In genomic region chr3:4633078-4634004, GRCh38 we compare ENCODE assay signal across 8 cellular contexts.
DNase-seq lines count a peak whose midpoint lies in the region; ATAC-seq, FAIRE-seq and TF ChIP-seq lines count a peak whose summit lies in the region.

No MANE protein-coding gene starts in this region.

- no peak overlapping the region for H2AFZ ChIP-seq in GM12878 (ENCODE audit: control insufficient read depth, low read depth, low read length)

- peak overlapping the region in 5 of 8 donors; percentile 39 to 67 (median 55) for H3K27ac Mint-ChIP-seq in CD8-positive, alpha-beta memory T cell
- H3K27ac Mint-ChIP-seq in stimulated activated effector memory CD8-positive, alpha-beta T cell treated with anti-CD3 and anti-CD28 coated beads, Interleukin-12 subunit alpha, Interleukin-12 subunit beta, amount 100 ng/mL, for 72 hours, result no peak overlapping the region

- peak; percentile 83 for ATAC-seq in GM18867 (IDR thresholded peaks at IDR 0.05; ENCODE audit: unreplicated experiment)
- ATAC-seq in HG03342 (IDR thresholded peaks at IDR 0.05; ENCODE audit: unreplicated experiment), result peak; percentile 79
- ATAC-seq in GM12878, result peak; percentile 86
- peak; percentile 63 for ATAC-seq in stimulated activated effector memory CD8-positive, alpha-beta T cell treated with anti-CD3 and anti-CD28 coated beads, Interleukin-12 subunit alpha, Interleukin-12 subunit beta, amount 100 ng/mL, for 72 hours

- TF ChIP-seq CTCF in GM12878 (IDR thresholded peaks at IDR 0.05 in 2 of 3, conservative IDR thresholded peaks at IDR 0.05 in 1 of 3; ENCODE audit: control insufficient read depth in 2 of 3, extremely low read depth in 1 of 3, insufficient read depth in 1 of 3, low read depth in 3 of 3, low read length in 3 of 3), result peak; percentile 75 to 81 (median 77)

- CTCF ChIA-PET in CD8-positive, alpha-beta memory T cell (lab: Charles Lee), result interaction anchor here (0.7 to 5.1 kb wide), 30 partner anchors 9 to 317 kb away, joined by 3 to 64 read pairs (median 4); partner anchors contain the start of gene ITPR1
- CTCF ChIA-PET in GM12878 (lab: Yijun Ruan, JAX), result interaction anchor here (0.7 to 9.9 kb wide), 64 partner anchors 8 to 445 kb away, joined by 3 to 226 read pairs (median 4); partner anchors contain the start of gene ITPR1

- 55% methylated on average over 10 of the region's 10 CpGs for WGBS in GM12878 (ENCODE audit: insufficient coverage, insufficient replicate concordance, low lambda C conversion rate, missing lambda C conversion rate)
- WGBS in iPS DF 6.9 (ENCODE audit: insufficient coverage, insufficient read length), result no CpG with 5 or more reads among the region's 10 CpGs

- no peaks in the 10 kb centered on the region for H3K9me3 ChIP-seq in CD8-positive, alpha-beta memory T cell (ENCODE audit: low read length)
- H3K9me3 ChIP-seq in GM12878 (replicated peaks; ENCODE audit: control insufficient read depth, insufficient read depth, low read length), result no peaks in the 10 kb centered on the region
- H3K9me3 ChIP-seq in iPS DF 6.9 (ENCODE audit: control insufficient read depth, insufficient read depth, low read length), result no peaks in the 10 kb centered on the region

- H3K4me3 Mint-ChIP-seq in CD8-positive, alpha-beta memory T cell, result no peak overlapping the region
- H3K4me3 Mint-ChIP-seq in stimulated activated effector memory CD8-positive, alpha-beta T cell treated with anti-CD3 and anti-CD28 coated beads, Interleukin-12 subunit alpha, Interleukin-12 subunit beta, amount 100 ng/mL, for 72 hours, result no peak overlapping the region

- no peak for TF ChIP-seq POLR2A in GM12878 (IDR thresholded peaks at IDR 0.05; ENCODE audit: low read depth, low read length)

- H3K27me3 ChIP-seq in CD8-positive, alpha-beta memory T cell (ENCODE audit: insufficient read depth, low read length, poor library complexity, severe bottlenecking), result no peaks in the 10 kb centered on the region
- H3K27me3 ChIP-seq in GM12878 (replicated peaks in 1 of 2; ENCODE audit: control insufficient read depth in 2 of 2, insufficient read depth in 2 of 2, low read length in 1 of 2) (no peaks in the 10 kb centered on the region), iPS DF 6.9 (ENCODE audit: control insufficient read depth, insufficient read depth, low read length) (no peaks in the 10 kb centered on the region)

- no peaks in the 10 kb centered on the region for H3K27me3 Mint-ChIP-seq in CD8-positive, alpha-beta memory T cell

- H3K4me3 ChIP-seq in CD8-positive, alpha-beta memory T cell (ENCODE audit: low read length), result no peak overlapping the region
- H3K4me3 ChIP-seq in GM12878 (no peak overlapping the region), iPS DF 6.9 (ENCODE audit: low read length) (no peak overlapping the region)

- in situ Hi-C loops in GM12878 (cut with MboI), result no loop called here

- H3K4me1 Mint-ChIP-seq in CD8-positive, alpha-beta memory T cell, result peaks cover 5 to 7% (median 7%) of the 10 kb centered on the region in 3 donors
- H3K4me1 Mint-ChIP-seq in stimulated activated effector memory CD8-positive, alpha-beta T cell treated with anti-CD3 and anti-CD28 coated beads, Interleukin-12 subunit alpha, Interleukin-12 subunit beta, amount 100 ng/mL, for 72 hours, result peaks cover 8% of the 10 kb centered on the region

- intact Hi-C loops in GM12878 (cut with micrococcal nuclease; ENCODE audit: unreplicated experiment), result loop anchor here (1.0 to 5.0 kb wide), 3 partner anchors 126 to 282 kb away; partner anchors contain the start of gene ITPR1

- H3K79me2 ChIP-seq in GM12878 (ENCODE audit: control insufficient read depth, insufficient read depth, low read length), result no peaks in the 10 kb centered on the region

- BruUV-seq in GM12878 (replicated peaks; lab: Mats Ljungman, UMichigan), result no TSS peak

- H4K20me1 ChIP-seq in GM12878 (ENCODE audit: control insufficient read depth, insufficient read depth), result no peaks in the 10 kb centered on the region

- POLR2A ChIA-PET in CD8-positive, alpha-beta memory T cell (lab: Charles Lee), result interaction anchor here (1.0 to 1.4 kb wide), 2 partner anchors 114 to 282 kb away, joined by 3 to 4 read pairs; no protein-coding TSS in a partner anchor
- POLR2A ChIA-PET in GM12878 (lab: Charles Lee), result interaction anchor here (0.6 to 1.5 kb wide), 4 partner anchors 138 to 286 kb away, joined by 3 to 4 read pairs (median 3); partner anchors contain the start of gene ITPR1

- H3K4me2 ChIP-seq in GM12878 (ENCODE audit: control insufficient read depth, insufficient read depth), result no peak overlapping the region

- H3K4me1 ChIP-seq in CD8-positive, alpha-beta memory T cell (ENCODE audit: insufficient read depth, low read length), result no peaks in the 10 kb centered on the region
- no peaks in the 10 kb centered on the region for H3K4me1 ChIP-seq in GM12878 (ENCODE audit: control insufficient read depth, insufficient read depth, low read length)
- H3K4me1 ChIP-seq in iPS DF 6.9 (ENCODE audit: control insufficient read depth, insufficient read depth, low read length), result no peaks in the 10 kb centered on the region

- TF ChIP-seq RAD21 in GM12878 (IDR thresholded peaks at IDR 0.05; ENCODE audit: insufficient read depth, low read depth, low read length), result peak; percentile 93

- H3K36me3 Mint-ChIP-seq in CD8-positive, alpha-beta memory T cell, result peaks cover 0 to 30% (median 4%) of the 10 kb centered on the region in 3 donors
- H3K36me3 Mint-ChIP-seq in stimulated activated effector memory CD8-positive, alpha-beta T cell treated with anti-CD3 and anti-CD28 coated beads, Interleukin-12 subunit alpha, Interleukin-12 subunit beta, amount 100 ng/mL, for 72 hours, result peaks cover 5% of the 10 kb centered on the region

- no peak for TF ChIP-seq EP300 in GM12878 (IDR thresholded peaks at IDR 0.05; ENCODE audit: borderline replicate concordance in 1 of 2, control insufficient read depth in 1 of 2, low read depth in 2 of 2, low read length in 2 of 2)

- DNase-seq in CD8-positive, alpha-beta memory T cell, result peak in 2 of 5 donors; percentile 32 to 36
- DNase-seq in NCI-H748 treated with DMSO at 0.1 percent for 48 hours (lab: John Stamatoyannopoulos, UW) (peak; percentile 17), GM12878 (ENCODE audit: low read depth, low spot score) (peak; percentile 30), iPS DF 6.9 (ENCODE audit: low read depth, low spot score) (peak; percentile 41), ecto neural progenitor cell (ENCODE audit: low spot score) (no peak)
- DNase-seq in stimulated activated effector memory CD8-positive, alpha-beta T cell treated with anti-CD3 and anti-CD28 coated beads, Interleukin-12 subunit alpha, Interleukin-12 subunit beta, amount 100 ng/mL, for 72 hours (ENCODE audit: low spot score in 2 of 2), result no peak

- no peak overlapping the region for H3K27ac ChIP-seq in CD8-positive, alpha-beta memory T cell (ENCODE audit: low read depth, low read length)
- H3K27ac ChIP-seq in GM12878 (ENCODE audit: control insufficient read depth, insufficient read depth) (no peak overlapping the region), iPS DF 6.9 (ENCODE audit: low read length) (no peak overlapping the region)

- RAD21 ChIA-PET in GM12878 (lab: Charles Lee; ENCODE audit: unreplicated experiment), result interaction anchor here (0.7 to 7.5 kb wide), 17 partner anchors 9 to 343 kb away, joined by 3 to 105 read pairs (median 4); partner anchors contain the start of gene ITPR1

- SMC1A ChIA-PET in GM12878 (lab: Charles Lee; ENCODE audit: uncharacterized antibody, unreplicated experiment), result interaction anchor here (0.6 to 7.8 kb wide), 28 partner anchors 8 to 780 kb away, joined by 3 to 102 read pairs (median 4); partner anchors contain the start of gene ITPR1

- FAIRE-seq in GM12878 (lab: Jason Lieb, UNC), result peak; percentile 94

- H3K9me3 Mint-ChIP-seq in CD8-positive, alpha-beta memory T cell, result no peaks in the 10 kb centered on the region
- H3K9me3 Mint-ChIP-seq in stimulated activated effector memory CD8-positive, alpha-beta T cell treated with anti-CD3 and anti-CD28 coated beads, Interleukin-12 subunit alpha, Interleukin-12 subunit beta, amount 100 ng/mL, for 72 hours, result no peaks in the 10 kb centered on the region

- H3K9ac ChIP-seq in GM12878 (ENCODE audit: control insufficient read depth, insufficient read depth, low read length), result no peak overlapping the region

- no peaks in the 10 kb centered on the region for H3K36me3 ChIP-seq in CD8-positive, alpha-beta memory T cell (ENCODE audit: insufficient read depth, low read length)
- H3K36me3 ChIP-seq in GM12878 (ENCODE audit: control insufficient read depth in 2 of 2, insufficient read depth in 2 of 2, low read length in 1 of 2), result peaks cover 0 to 6% of the 10 kb centered on the region in 2 experiments; a peak in 3 of 4 replicates
- no peaks in the 10 kb centered on the region for H3K36me3 ChIP-seq in iPS DF 6.9 (ENCODE audit: control insufficient read depth, insufficient read depth, low read length)

TF ChIP-seq in GM12878, 131 proteins besides CTCF, POLR2A, EP300 and RAD21 (continues in another document):
- TF ChIP-seq MAX (IDR thresholded peaks at IDR 0.05; ENCODE audit: low read depth, low read length), result no peak
- TF ChIP-seq, protein P1, sequence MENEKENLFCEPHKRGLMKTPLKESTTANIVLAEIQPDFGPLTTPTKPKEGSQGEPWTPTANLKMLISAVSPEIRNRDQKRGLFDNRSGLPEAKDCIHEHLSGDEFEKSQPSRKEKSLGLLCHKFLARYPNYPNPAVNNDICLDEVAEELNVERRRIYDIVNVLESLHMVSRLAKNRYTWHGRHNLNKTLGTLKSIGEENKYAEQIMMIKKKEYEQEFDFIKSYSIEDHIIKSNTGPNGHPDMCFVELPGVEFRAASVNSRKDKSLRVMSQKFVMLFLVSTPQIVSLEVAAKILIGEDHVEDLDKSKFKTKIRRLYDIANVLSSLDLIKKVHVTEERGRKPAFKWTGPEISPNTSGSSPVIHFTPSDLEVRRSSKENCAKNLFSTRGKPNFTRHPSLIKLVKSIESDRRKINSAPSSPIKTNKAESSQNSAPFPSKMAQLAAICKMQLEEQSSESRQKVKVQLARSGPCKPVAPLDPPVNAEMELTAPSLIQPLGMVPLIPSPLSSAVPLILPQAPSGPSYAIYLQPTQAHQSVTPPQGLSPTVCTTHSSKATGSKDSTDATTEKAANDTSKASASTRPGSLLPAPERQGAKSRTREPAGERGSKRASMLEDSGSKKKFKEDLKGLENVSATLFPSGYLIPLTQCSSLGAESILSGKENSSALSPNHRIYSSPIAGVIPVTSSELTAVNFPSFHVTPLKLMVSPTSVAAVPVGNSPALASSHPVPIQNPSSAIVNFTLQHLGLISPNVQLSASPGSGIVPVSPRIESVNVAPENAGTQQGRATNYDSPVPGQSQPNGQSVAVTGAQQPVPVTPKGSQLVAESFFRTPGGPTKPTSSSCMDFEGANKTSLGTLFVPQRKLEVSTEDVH (IDR thresholded peaks at IDR 0.05; ENCODE audit: low read depth, partially characterized antibody), result no peak

Comparison
In these comparisons a context has a peak if more than half of its experiments do, and no peak if none do; other contexts are left out.
1. DNase-seq: peak in NCI-H748 treated with DMSO at 0.1 percent for 48 hours (single experiment), GM12878 (single experiment) and iPS DF 6.9 (single experiment); none in stimulated activated effector memory CD8-positive, alpha-beta T cell treated with anti-CD3 and anti-CD28 coated beads, Interleukin-12 subunit alpha, Interleukin-12 subunit beta, amount 100 ng/mL, for 72 hours (0 of 2) and ecto neural progenitor cell (single experiment).
2. Peak in every context shown above with its lines, with median percentiles within 50 percentile points of each other: ATAC-seq.